ENCODE assay signal across 25 cellular contexts in genomic region chr20:54733687-54734086, GRCh38.
"Had no signal": no experiment of that assay in that cellular context is flagged by ENCODE, and none has a peak within 500 bp of the region (broad histone marks: within the 10 kb centered on the region; RNA-seq: fewer than 3 reads in every experiment).

No MANE protein-coding gene starts in this region.

- H3K27ac ChIP-seq: colonic mucosa, epithelial cell of prostate, esophagus squamous epithelium, gastrocnemius medialis, heart right ventricle, left lung, lower lobe of right lung had no signal

- H3K4me1 ChIP-seq: colonic mucosa, esophagus squamous epithelium, gastrocnemius medialis, heart right ventricle, left lung, lower lobe of right lung had no signal

- H3K27me3 ChIP-seq: colonic mucosa, esophagus squamous epithelium, gastrocnemius medialis, heart right ventricle, left lung had no signal

- FAIRE-seq: endometrium, islet of Langerhans, keratinocyte had no signal

- H3K36me3 ChIP-seq: colonic mucosa, esophagus squamous epithelium, gastrocnemius medialis, heart right ventricle, left lung, lower lobe of right lung had no signal

- H3K4me3 ChIP-seq: colonic mucosa, esophagus squamous epithelium, gastrocnemius medialis, heart right ventricle, left lung, lower lobe of right lung, mucosa of descending colon had no signal

- DNase-seq: colonic mucosa; cortex of kidney; effector CD8-positive, alpha-beta T cell; effector memory CD8-positive, alpha-beta T cell; endodermal cell; erythroblast; esophagus squamous epithelium; foreskin fibroblast; foreskin melanocyte; gastrocnemius medialis; glutamatergic neuron; head of caudate nucleus; heart right ventricle; hippocampal formation; left cardiac atrium; left lung; left ventricle myocardium superior; lower lobe of right lung; mesenchymal stem cell; mucosa of descending colon had no signal

- ATAC-seq: effector memory CD8-positive, alpha-beta T cell; esophagus mucosa; gastrocnemius medialis; heart right ventricle; left cardiac atrium; left lung; left ventricle myocardium superior; lower lobe of right lung; mucosa of descending colon had no signal

- H3K9me3 ChIP-seq: colonic mucosa, esophagus squamous epithelium, gastrocnemius medialis, heart right ventricle, left lung, lower lobe of right lung, mucosa of descending colon had no signal
